ENCODE assay signal across 9 cellular contexts in the genomic region with DNA sequence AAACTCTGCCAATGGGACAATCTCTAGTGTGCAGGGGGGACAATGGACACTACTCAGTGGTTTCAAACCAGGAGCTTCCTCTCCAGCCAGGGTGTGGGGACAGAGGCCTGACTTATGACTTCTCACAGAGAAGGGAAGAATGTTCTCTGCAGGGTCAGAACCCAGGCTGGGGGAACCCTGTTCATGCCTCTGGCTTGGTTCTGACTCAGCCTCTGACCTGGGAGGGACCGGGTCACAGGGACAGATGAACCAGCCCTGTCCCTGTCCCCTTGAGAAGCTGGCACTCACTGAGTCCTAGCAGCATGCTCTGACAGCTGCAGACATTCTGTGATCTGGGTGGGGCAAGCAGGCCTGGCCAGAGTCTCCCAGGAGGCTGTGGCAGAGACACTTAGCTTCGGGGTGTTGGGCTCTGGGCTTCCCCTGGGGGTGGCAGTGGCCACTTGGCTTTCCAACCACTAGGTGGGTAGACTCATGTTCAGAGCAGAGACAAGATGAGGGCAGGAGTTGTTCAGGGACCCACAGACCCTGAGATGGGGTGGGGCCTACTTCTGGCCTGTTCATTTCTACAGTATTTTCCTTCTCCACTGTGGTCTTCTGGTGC. TPM values are rescaled to one million over a fixed set of nuclear protein-coding genes. Genes with fewer than 3 reads are reported as not detected.
DNase-seq lines count a peak whose midpoint lies in the region; ATAC-seq and TF ChIP-seq lines count a peak whose summit lies in the region.
"Had no signal": no experiment of that assay in that cellular context is flagged by ENCODE, and none has a peak within 500 bp of the region (broad histone marks: within the 10 kb centered on the region; RNA-seq: fewer than 3 reads in every experiment).

No MANE protein-coding gene starts in this region.

- peak overlapping the region; percentile 95 for H3K27ac Mint-ChIP-seq in activated CD4-positive, alpha-beta memory T cell treated with anti-CD3 and anti-CD28 coated beads, Interleukin-2, amount 10 ng/mL, durations not matched to agents 7 days and 5 days

- H3K4me3 ChIP-seq in hepatocyte (no peak overlapping the region), smooth muscle cell (no peak overlapping the region)

- H4K20me1 ChIP-seq in hepatocyte (ENCODE audit: insufficient read depth, poor library complexity, severe bottlenecking), result no peaks in the 10 kb centered on the region
- H4K20me1 ChIP-seq in smooth muscle cell (ENCODE audit: low read depth), result no peaks in the 10 kb centered on the region

- H3K27ac ChIP-seq in hepatocyte, result peak overlapping the region; percentile 27
- H3K27ac ChIP-seq in smooth muscle cell (ENCODE audit: low read depth), result peak overlapping the region; percentile 55

- peak overlapping the region; percentile 14 for H3K4me3 Mint-ChIP-seq in activated CD4-positive, alpha-beta memory T cell treated with anti-CD3 and anti-CD28 coated beads, Interleukin-2, amount 10 ng/mL, durations not matched to agents 7 days and 5 days

- H3K9me2 ChIP-seq in hepatocyte (replicated peaks; ENCODE audit: insufficient read depth), result no peaks in the 10 kb centered on the region

- H2AFZ ChIP-seq in hepatocyte (no peak overlapping the region), smooth muscle cell (ENCODE audit: low read depth) (no peak overlapping the region)

- H3K36me3 Mint-ChIP-seq in activated CD4-positive, alpha-beta memory T cell treated with anti-CD3 and anti-CD28 coated beads, Interleukin-2, amount 10 ng/mL, durations not matched to agents 7 days and 5 days (ENCODE audit: low read depth), result peaks cover 4% of the 10 kb centered on the region

- no peak for ATAC-seq in GM21717 (IDR thresholded peaks at IDR 0.05; ENCODE audit: unreplicated experiment)

- peaks cover 13% of the 10 kb centered on the region for H3F3A ChIP-seq in smooth muscle cell (ENCODE audit: low read depth)

- POLR2A ChIA-PET in activated CD4-positive, alpha-beta memory T cell treated with anti-CD3 and anti-CD28 coated beads, Interleukin-2, amount 10 ng/mL, durations not matched to agents 7 days and 5 days (lab: Charles Lee), result interaction anchor here (0.6 to 1.9 kb wide), 4 partner anchors 8 to 61 kb away, joined by 3 to 8 read pairs (median 4); no protein-coding TSS in a partner anchor

- H3K4me1 Mint-ChIP-seq in activated CD4-positive, alpha-beta memory T cell treated with anti-CD3 and anti-CD28 coated beads, Interleukin-2, amount 10 ng/mL, durations not matched to agents 7 days and 5 days, result peaks cover 72% of the 10 kb centered on the region

- no peak for TF ChIP-seq CTCF in GM13977 (IDR thresholded peaks at IDR 0.05; ENCODE audit: extremely low read depth, insufficient read depth, missing control alignments)
- TF ChIP-seq CTCF in hepatocyte (IDR thresholded peaks at IDR 0.05; ENCODE audit: poor library complexity), result no peak
- TF ChIP-seq CTCF in smooth muscle cell (IDR thresholded peaks at IDR 0.05; ENCODE audit: borderline replicate concordance, insufficient read depth, poor library complexity, severe bottlenecking), result no peak

- H3K4me2 ChIP-seq in hepatocyte (no peak overlapping the region), smooth muscle cell (peak overlapping the region; percentile 18)

- H3K27me3 Mint-ChIP-seq in activated CD4-positive, alpha-beta memory T cell treated with anti-CD3 and anti-CD28 coated beads, Interleukin-2, amount 10 ng/mL, durations not matched to agents 7 days and 5 days, result no peaks in the 10 kb centered on the region

- H3K79me2 ChIP-seq in hepatocyte, result peaks cover 60% of the 10 kb centered on the region
- H3K79me2 ChIP-seq in smooth muscle cell (ENCODE audit: low read depth), result peaks cover 97% of the 10 kb centered on the region

- H3K9me3 Mint-ChIP-seq in activated CD4-positive, alpha-beta memory T cell treated with anti-CD3 and anti-CD28 coated beads, Interleukin-2, amount 10 ng/mL, durations not matched to agents 7 days and 5 days, result no peaks in the 10 kb centered on the region

- in situ Hi-C loops in GM13977 (cut with MboI; ENCODE audit: low pct_unique_long_range_greater_than_20kb, low sequenced_read_pairs, unreplicated experiment), result no loop called here

- CTCF ChIA-PET in activated CD4-positive, alpha-beta memory T cell treated with anti-CD3 and anti-CD28 coated beads, Interleukin-2, amount 10 ng/mL, durations not matched to agents 7 days and 5 days (lab: Charles Lee), result interaction anchor here (0.6 to 3.8 kb wide), 5 partner anchors 16 to 60 kb away, joined by 3 to 24 read pairs (median 5); no protein-coding TSS in a partner anchor

- 78% methylated on average over 2 of the region's 2 CpGs for WGBS in hepatocyte (ENCODE audit: low lambda C conversion rate, missing lambda C conversion rate)
- WGBS in smooth muscle cell (ENCODE audit: low lambda C conversion rate), result 77% methylated on average over 2 of the region's 2 CpGs

- H3K9ac ChIP-seq in smooth muscle cell (ENCODE audit: low read depth), result no peak overlapping the region

- no peaks in the 10 kb centered on the region for H3K27me3 ChIP-seq in hepatocyte
- no peaks in the 10 kb centered on the region for H3K27me3 ChIP-seq in smooth muscle cell (ENCODE audit: low read depth)

- H3K36me3 ChIP-seq in hepatocyte (replicated peaks; ENCODE audit: insufficient read depth, low read depth) (no peaks in the 10 kb centered on the region), smooth muscle cell (ENCODE audit: low read depth) (no peaks in the 10 kb centered on the region)

- H3K4me1 ChIP-seq in hepatocyte (ENCODE audit: insufficient read depth), result peaks cover 15% of the 10 kb centered on the region
- peaks cover 17% of the 10 kb centered on the region for H3K4me1 ChIP-seq in smooth muscle cell (ENCODE audit: low read depth)

- peak; percentile 41 for DNase-seq in GM13977 (ENCODE audit: low spot score)
- peak; percentile 37 for DNase-seq in activated CD4-positive, alpha-beta memory T cell treated with anti-CD3 and anti-CD28 coated beads, Interleukin-2, amount 10 ng/mL, durations not matched to agents 7 days and 5 days
- DNase-seq in hepatocyte (ENCODE audit: low spot score), result no peak
- no peak for DNase-seq in smooth muscle cell (lab: John Stamatoyannopoulos, UW; ENCODE audit: unreplicated experiment)
- DNase-seq in HUDEP-2 (lab: John Stamatoyannopoulos, UW; ENCODE audit: unreplicated experiment in 76 of 76), result no peak
- DNase-seq in NCI-H446 treated with DMSO at 0.1 percent for 48 hours (lab: John Stamatoyannopoulos, UW), result no peak
- DNase-seq in SHP77 treated with DMSO at 0.1 percent for 48 hours (lab: John Stamatoyannopoulos, UW), result no peak

- H3K9me3 ChIP-seq in hepatocyte (ENCODE audit: low read depth) (no peaks in the 10 kb centered on the region), smooth muscle cell (replicated peaks; ENCODE audit: low read depth) (no peaks in the 10 kb centered on the region)

RNA-seq across cellular contexts. Expression of gene TSPAN15, which starts 13.6 kb away (rescaled TPM):
- 1 to 10 TPM; 9.0 to 9.1 TPM for total RNA-seq in activated CD4-positive, alpha-beta memory T cell treated with anti-CD3 and anti-CD28 coated beads, Interleukin-2, amount 10 ng/mL, durations not matched to agents 7 days and 5 days
- total RNA-seq in hepatocyte (25.8 and 29.0 TPM in 2 replicates), smooth muscle cell (113 and 145 TPM in 2 replicates)
- polyA plus RNA-seq in hepatocyte (58.5 and 66.4 TPM in 2 replicates), smooth muscle cell (144 and 249 TPM in 2 replicates)

RNA-seq across cellular contexts. Expression of gene TACR2, which starts 48.2 kb away (rescaled TPM):
- total RNA-seq in activated CD4-positive, alpha-beta memory T cell treated with anti-CD3 and anti-CD28 coated beads, Interleukin-2, amount 10 ng/mL, durations not matched to agents 7 days and 5 days, result not detected
- total RNA-seq in hepatocyte (0.07 TPM in 1 of 2 replicates, not detected in the other), smooth muscle cell (not detected in 2 replicates)
- polyA plus RNA-seq in hepatocyte (0.63 TPM in 1 of 2 replicates, not detected in the other), smooth muscle cell (0.13 and 0.43 TPM in 2 replicates)
- total RNA-seq: T-helper 1 cell treated with Interleukin-12 subunit alpha and Interleukin-12 subunit beta and Interleukin-4 antibody, amounts not matched to agents 30 ng/mL and 1 ng/mL, for 36 hours had no signal

Comparison
In these comparisons a context has a peak if more than half of its experiments do, and no peak if none do; other contexts are left out.
1. DNase-seq: peak in GM13977 (single experiment) and activated CD4-positive, alpha-beta memory T cell treated with anti-CD3 and anti-CD28 coated beads, Interleukin-2, amount 10 ng/mL, durations not matched to agents 7 days and 5 days (single experiment); none in hepatocyte (single experiment), smooth muscle cell (single experiment), HUDEP-2 (0 of 76), NCI-H446 treated with DMSO at 0.1 percent for 48 hours (single experiment) and SHP77 treated with DMSO at 0.1 percent for 48 hours (single experiment).